In the genomic region with DNA sequence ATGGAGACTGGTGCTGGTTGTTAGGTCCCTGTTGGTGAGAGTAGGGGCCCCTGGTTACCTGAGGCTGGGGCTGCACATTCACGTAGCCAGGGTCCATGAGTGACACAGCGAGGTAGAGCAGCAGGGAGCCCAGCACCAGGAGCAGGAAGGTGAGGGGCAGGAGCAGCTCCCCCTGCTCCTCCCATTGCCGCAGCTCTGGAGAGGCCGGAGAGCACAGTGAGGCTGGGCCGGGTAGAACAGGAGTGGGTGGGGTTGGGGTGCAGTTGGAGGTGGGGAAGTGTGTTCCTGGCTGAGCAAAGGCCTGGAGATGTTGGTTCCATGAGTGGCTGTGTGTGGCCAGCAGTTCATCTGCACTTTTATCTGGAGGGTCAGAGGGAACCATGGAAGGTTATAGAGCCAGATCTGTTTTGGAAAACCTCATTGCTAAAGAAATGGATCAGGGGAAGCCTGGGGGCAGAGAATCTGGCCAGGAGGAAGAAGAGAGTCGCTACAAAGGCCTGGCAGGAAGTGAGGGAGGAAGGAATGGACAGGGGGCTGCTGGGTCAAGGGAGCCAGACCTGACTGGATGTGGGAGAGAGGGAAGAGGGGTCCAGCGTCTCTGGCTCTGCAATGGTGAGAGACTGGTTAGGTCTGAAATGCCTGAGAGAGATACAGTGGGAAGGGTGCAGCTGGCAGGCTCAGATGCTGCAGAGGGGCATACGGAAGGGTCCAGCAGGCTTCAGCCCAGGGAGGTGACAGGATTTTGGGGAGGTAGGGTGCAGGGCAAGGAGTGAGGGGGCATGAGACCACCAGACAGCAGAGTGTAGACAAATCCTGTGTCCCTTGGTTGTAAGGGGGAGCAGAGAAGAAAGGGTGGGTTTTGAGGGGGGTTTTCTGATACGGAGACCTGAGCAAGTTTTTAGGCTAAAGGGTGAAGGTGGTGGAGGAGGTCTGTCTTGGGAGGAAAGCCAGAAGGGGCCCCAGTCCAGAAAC, we compare ENCODE assay signal across 9 cellular contexts. TPM values are rescaled to one million over a fixed set of nuclear protein-coding genes. Genes with fewer than 3 reads are reported as not detected.
DNase-seq lines count a peak whose midpoint lies in the region; ATAC-seq, FAIRE-seq and TF ChIP-seq lines count a peak whose summit lies in the region.
"Had no signal": no experiment of that assay in that cellular context is flagged by ENCODE, and none has a peak within 500 bp of the region (broad histone marks: within the 10 kb centered on the region; RNA-seq: fewer than 3 reads in every experiment).

No MANE protein-coding gene starts in this region.

- TF ChIP-seq RAD21 in GM12878 (IDR thresholded peaks at IDR 0.05; ENCODE audit: insufficient read depth, low read depth, low read length) = no peak

- CTCF ChIA-PET in GM12878 (lab: Yijun Ruan, JAX) = no interaction called here

- peak overlapping the region; percentile 88 to 98 (median 93); a peak in 21 of 22 replicates for H3K4me2 ChIP-seq in BLaER1 treated with 17β-estradiol and CSF1 and Interleukin-3, amounts not matched to agents 10 nM and 100 nM
- peak overlapping the region; percentile 64 for H3K4me2 ChIP-seq in GM12878 (ENCODE audit: control insufficient read depth, insufficient read depth)

- peaks cover 22 to 46% (median 32%) of the 10 kb centered on the region in 11 experiments for H3K36me3 ChIP-seq in BLaER1 treated with 17β-estradiol and CSF1 and Interleukin-3, amounts not matched to agents 10 nM and 100 nM
- peaks cover 21% of the 10 kb centered on the region for H3K36me3 ChIP-seq in HUES64 (ENCODE audit: insufficient read depth, low read length)
- peaks cover 0 to 4% of the 10 kb centered on the region in 2 experiments; a peak in 2 of 4 replicates for H3K36me3 ChIP-seq in GM12878 (ENCODE audit: control insufficient read depth in 2 of 2, insufficient read depth in 2 of 2, low read length in 1 of 2)
- H3K36me3 ChIP-seq in BE2C = no peaks in the 10 kb centered on the region

- H3K4me3 ChIP-seq in BLaER1 treated with 17β-estradiol and CSF1 and Interleukin-3, amounts not matched to agents 10 nM and 100 nM = peak overlapping the region in 9 of 10 experiments; percentile 69 to 92 (median 78); a peak in 16 of 20 replicates
- peak overlapping the region; percentile 78 for H3K4me3 ChIP-seq in HUES64 (ENCODE audit: low read length)
- peak overlapping the region; percentile 100 for H3K4me3 ChIP-seq in GM12878
- H3K4me3 ChIP-seq in foreskin fibroblast (ENCODE audit: low read depth in 1 of 2, low read length in 2 of 2) = peak overlapping the region in 1 of 2 donors; percentile 72
- H3K4me3 ChIP-seq in BE2C (ENCODE audit: low read depth, low read length) = no peak overlapping the region

- no peak for TF ChIP-seq CTCF in GM12878 (IDR thresholded peaks at IDR 0.05 in 2 of 3, conservative IDR thresholded peaks at IDR 0.05 in 1 of 3; ENCODE audit: control insufficient read depth in 2 of 3, extremely low read depth in 1 of 3, insufficient read depth in 1 of 3, low read depth in 3 of 3, low read length in 3 of 3)
- no peak for TF ChIP-seq CTCF in natural killer cell (IDR thresholded peaks at IDR 0.05)
- TF ChIP-seq CTCF in foreskin fibroblast (IDR thresholded peaks at IDR 0.05; ENCODE audit: low read depth, low read length) = no peak
- no peak for TF ChIP-seq CTCF in BE2C (IDR thresholded peaks at IDR 0.05; ENCODE audit: low read depth, low read length)

- H3K4me3 Mint-ChIP-seq in natural killer cell = peak overlapping the region; percentile 74

- SMC1A ChIA-PET in GM12878 (lab: Charles Lee; ENCODE audit: uncharacterized antibody, unreplicated experiment) = no interaction called here

- H3K4me1 ChIP-seq in BLaER1 treated with 17β-estradiol and CSF1 and Interleukin-3, amounts not matched to agents 10 nM and 100 nM = peaks cover 21 to 75% (median 61%) of the 10 kb centered on the region in 10 experiments
- peaks cover 2% of the 10 kb centered on the region; the same call in 1 of the 2 replicates for H3K4me1 ChIP-seq in HUES64 (ENCODE audit: insufficient read depth, low read length)
- H3K4me1 ChIP-seq in GM12878 (ENCODE audit: control insufficient read depth, insufficient read depth, low read length) = peaks cover 5% of the 10 kb centered on the region
- H3K4me1 ChIP-seq in BE2C = no peaks in the 10 kb centered on the region

- H3K4me1 Mint-ChIP-seq in natural killer cell = peaks cover 26 to 35% of the 10 kb centered on the region in 2 donors

- H3K9me3 ChIP-seq in BLaER1 treated with 17β-estradiol and CSF1 and Interleukin-3, amounts not matched to agents 10 nM and 100 nM (replicated peaks in 1 of 11) = no peaks in the 10 kb centered on the region
- H3K9me3 ChIP-seq in HUES64 (ENCODE audit: insufficient read depth, low read depth, low read length) = no peaks in the 10 kb centered on the region
- no peaks in the 10 kb centered on the region for H3K9me3 ChIP-seq in GM12878 (replicated peaks; ENCODE audit: control insufficient read depth, insufficient read depth, low read length)
- no peaks in the 10 kb centered on the region for H3K9me3 ChIP-seq in BE2C

- no peaks in the 10 kb centered on the region for H3K36me3 Mint-ChIP-seq in natural killer cell

- POLR2A ChIA-PET in GM12878 (lab: Charles Lee) = interaction anchor here (0.5 to 1.4 kb wide), 4 partner anchors 15 to 160 kb away, joined by 3 to 5 read pairs (median 3); no protein-coding TSS in a partner anchor

- no peak for TF ChIP-seq EP300 in GM12878 (IDR thresholded peaks at IDR 0.05; ENCODE audit: borderline replicate concordance in 1 of 2, control insufficient read depth in 1 of 2, low read depth in 2 of 2, low read length in 2 of 2)

- no peak overlapping the region for H2AFZ ChIP-seq in GM12878 (ENCODE audit: control insufficient read depth, low read depth, low read length)

- TF ChIP-seq POLR2A in GM12878 (IDR thresholded peaks at IDR 0.05; ENCODE audit: low read depth, low read length) = peak; percentile 27

- RAD21 ChIA-PET in GM12878 (lab: Charles Lee; ENCODE audit: unreplicated experiment) = no interaction called here

- H3K27me3 Mint-ChIP-seq in natural killer cell (ENCODE audit: low read depth in 2 of 2) = no peaks in the 10 kb centered on the region

- BruUV-seq in GM12878 (replicated peaks; lab: Mats Ljungman, UMichigan) = no TSS peak

- intact Hi-C loops in GM12878 (cut with micrococcal nuclease; ENCODE audit: unreplicated experiment) = loop anchor here (5.0 kb wide), 1 partner anchor 225 kb away; a partner anchor contains a TSS
- intact Hi-C loops in natural killer cell (cut with micrococcal nuclease) = loop anchor here (5.0 kb wide), 1 partner anchor 50 kb away; a partner anchor contains a TSS

- no peaks in the 10 kb centered on the region for H3K27me3 ChIP-seq in BLaER1 treated with 17β-estradiol and CSF1 and Interleukin-3, amounts not matched to agents 10 nM and 100 nM
- no peaks in the 10 kb centered on the region for H3K27me3 ChIP-seq in HUES64 (ENCODE audit: insufficient read depth, low read length)
- no peaks in the 10 kb centered on the region for H3K27me3 ChIP-seq in GM12878 (replicated peaks in 1 of 2; ENCODE audit: control insufficient read depth in 2 of 2, insufficient read depth in 2 of 2, low read length in 1 of 2)
- no peaks in the 10 kb centered on the region for H3K27me3 ChIP-seq in BE2C

- WGBS in HUES64 = 81% methylated on average over 9 of the region's 9 CpGs
- WGBS in GM12878 (ENCODE audit: insufficient coverage, insufficient replicate concordance, low lambda C conversion rate, missing lambda C conversion rate) = 48% methylated on average over 9 of the region's 9 CpGs

- peak overlapping the region; percentile 74 to 89 (median 85); a peak in 15 of 22 replicates for H3K9ac ChIP-seq in BLaER1 treated with 17β-estradiol and CSF1 and Interleukin-3, amounts not matched to agents 10 nM and 100 nM
- H3K9ac ChIP-seq in HUES64 (ENCODE audit: low read depth, low read length) (peak overlapping the region; percentile 33; the same call in 1 of the 2 replicates), GM12878 (ENCODE audit: control insufficient read depth, insufficient read depth, low read length) (peak overlapping the region; percentile 76; the same call in 1 of the 2 replicates)

- ATAC-seq in GM12878 (no peak), natural killer cell (no peak), GM21381 (IDR thresholded peaks at IDR 0.05; ENCODE audit: unreplicated experiment) (no peak)

- DNase-seq in GM12878 (ENCODE audit: low read depth, low spot score) (no peak), natural killer cell (no peak), foreskin fibroblast (no peak), BE2C (no peak), COR-L47 (lab: John Stamatoyannopoulos, UW) (no peak)
- DNase-seq: GDM1 had no signal

- H3K79me2 ChIP-seq in GM12878 (ENCODE audit: control insufficient read depth, insufficient read depth, low read length) = peaks cover 20% of the 10 kb centered on the region

- H4K20me1 ChIP-seq in BLaER1 treated with 17β-estradiol and CSF1 and Interleukin-3, amounts not matched to agents 10 nM and 100 nM = no peaks in the 10 kb centered on the region; a peak in 2 of 22 replicates
- no peaks in the 10 kb centered on the region for H4K20me1 ChIP-seq in GM12878 (ENCODE audit: control insufficient read depth, insufficient read depth)

- in situ Hi-C loops in GM12878 (cut with MboI) = no loop called here

- FAIRE-seq in GM12878 (lab: Jason Lieb, UNC) = no peak

- peak overlapping the region; percentile 86 to 94 for H3K27ac Mint-ChIP-seq in natural killer cell

- H3K27ac ChIP-seq in BLaER1 treated with 17β-estradiol and CSF1 and Interleukin-3, amounts not matched to agents 10 nM and 100 nM = peak overlapping the region in 7 of 11 experiments; percentile 9 to 87 (median 23); a peak in 6 of 22 replicates
- no peak overlapping the region for H3K27ac ChIP-seq in HUES64 (ENCODE audit: low read depth, low read length)
- peak overlapping the region; percentile 34; the same call in 1 of the 2 replicates for H3K27ac ChIP-seq in GM12878 (ENCODE audit: control insufficient read depth, insufficient read depth)

- no peaks in the 10 kb centered on the region for H3K9me3 Mint-ChIP-seq in natural killer cell

RNA-seq across cellular contexts. Expression of a gene that starts 1.3 kb away (rescaled TPM):
- polyA plus RNA-seq in HUES64 (2013, experiment 1 of 2) = 30.5 TPM
- 30.2 TPM for polyA plus RNA-seq in HUES64 (2013, experiment 2 of 2)
- total RNA-seq in GM12878 (2013; cell fraction: nucleolus; rRNA removed) = 20.0 and 21.5 TPM in 2 replicates
- 99.0 and 112 TPM in 2 replicates for total RNA-seq in GM12878 (2014; rRNA removed)
- total RNA-seq in GM12878 (2014; rRNA removed; fragmentation: Illumina TruSeq; extraction: Trizol) = 20.5 and 24.8 TPM in 2 replicates
- 67.2 and 75.1 TPM in 2 replicates for total RNA-seq in GM12878 (2021)
- polyA plus RNA-seq in GM12878 (2011; ENCODE audit: low read depth) = 21.7 TPM
- polyA plus RNA-seq in GM12878 (2011; rRNA removed) = 8.3 and 23.7 TPM in 2 replicates
- polyA plus RNA-seq in GM12878 (2011; cell fraction: cytosol; rRNA removed) = 46.4 and 86.3 TPM in 2 replicates
- 60.3 and 66.9 TPM in 2 replicates for polyA plus RNA-seq in GM12878 (2011; cell fraction: nucleus; rRNA removed)
- polyA plus RNA-seq in GM12878 (2012) = 57.0 and 66.6 TPM in 2 replicates
- 1.5 and 13.9 TPM in 2 replicates for polyA plus RNA-seq in GM12878 (2014; fragmentation: Illumina TruSeq; extraction: Trizol)
- 1 to 10 TPM in 1 of 2 experiments, under 1 TPM in 1; 0.95 to 9.9 TPM for polyA plus RNA-seq in GM12878 (2014; fragmentation: Nextera tagmentation; extraction: Ambion mirVana)
- 106 and 139 TPM in 2 replicates for polyA plus RNA-seq in GM12878 (2014; rRNA removed)
- polyA plus RNA-seq in GM12878 (2016; fragmentation: Nextera tagmentation; extraction: Ambion mirVana) = 100 to 1,000 TPM; 129 to 146 TPM
- 16.3 and 32.5 TPM in 2 replicates for polyA minus RNA-seq in GM12878 (2011; rRNA and poly(A)+ RNA removed)
- polyA minus RNA-seq in GM12878 (2011; cell fraction: cytosol; rRNA and poly(A)+ RNA removed) = 23.1 and 28.5 TPM in 2 replicates
- 10.5 and 15.1 TPM in 2 replicates for polyA minus RNA-seq in GM12878 (2011; cell fraction: nucleus; rRNA and poly(A)+ RNA removed)
- 10 to 100 TPM; 26.1 to 37.1 (median 28.6) TPM for total RNA-seq in natural killer cell
- 13.5 TPM for polyA plus RNA-seq in BE2C (2012; ENCODE audit: insufficient read depth, insufficient read length, low read depth)

RNA-seq across cellular contexts. Expression of a gene that starts 20.4 kb away (rescaled TPM):
- polyA plus RNA-seq in HUES64 (2013, experiment 1 of 2) = 8.8 TPM
- 10.6 TPM for polyA plus RNA-seq in HUES64 (2013, experiment 2 of 2)
- total RNA-seq in GM12878 (2013; cell fraction: nucleolus; rRNA removed) = 5.1 and 5.5 TPM in 2 replicates
- total RNA-seq in GM12878 (2014; rRNA removed) (5.1 and 6.3 TPM in 2 replicates), GM12878 (2014; rRNA removed; fragmentation: Illumina TruSeq; extraction: Trizol) (3.3 and 3.9 TPM in 2 replicates), GM12878 (2021) (7.6 and 8.2 TPM in 2 replicates), natural killer cell (1 to 10 TPM; 3.6 to 4.5 (median 3.9) TPM)
- 3.1 TPM for polyA plus RNA-seq in GM12878 (2011; ENCODE audit: low read depth)
- polyA plus RNA-seq in GM12878 (2011; rRNA removed) (2.5 and 3.6 TPM in 2 replicates), GM12878 (2014; fragmentation: Illumina TruSeq; extraction: Trizol) (2.1 and 3.1 TPM in 2 replicates), GM12878 (2014; fragmentation: Nextera tagmentation; extraction: Ambion mirVana) (under 1 TPM; 0.35 to 0.47 TPM), GM12878 (2014; rRNA removed) (11.0 and 11.7 TPM in 2 replicates), GM12878 (2016; fragmentation: Nextera tagmentation; extraction: Ambion mirVana) (1 to 10 TPM; 1.5 to 2.1 TPM)
- polyA plus RNA-seq in GM12878 (2011; cell fraction: cytosol; rRNA removed) = 3.7 and 4.3 TPM in 2 replicates
- 19.1 and 20.3 TPM in 2 replicates for polyA plus RNA-seq in GM12878 (2011; cell fraction: nucleus; rRNA removed)
- polyA plus RNA-seq in GM12878 (2012) = 4.5 and 5.8 TPM in 2 replicates
- polyA minus RNA-seq in GM12878 (2011; rRNA and poly(A)+ RNA removed) = 0.88 and 2.7 TPM in 2 replicates
- 1.3 and 2.6 TPM in 2 replicates for polyA minus RNA-seq in GM12878 (2011; cell fraction: cytosol; rRNA and poly(A)+ RNA removed)
- polyA minus RNA-seq in GM12878 (2011; cell fraction: nucleus; rRNA and poly(A)+ RNA removed) = 1.9 and 3.0 TPM in 2 replicates
- 8.3 TPM for polyA plus RNA-seq in BE2C (2012; ENCODE audit: insufficient read depth, insufficient read length, low read depth)

RNA-seq across cellular contexts. Expression of a gene that starts 33.6 kb away (rescaled TPM):
- polyA plus RNA-seq in HUES64 (2013, experiment 1 of 2) = 1,037 TPM
- polyA plus RNA-seq in HUES64 (2013, experiment 2 of 2) = 1,056 TPM
- total RNA-seq in GM12878 (2013; cell fraction: nucleolus; rRNA removed) = 113 and 116 TPM in 2 replicates
- 345 and 493 TPM in 2 replicates for total RNA-seq in GM12878 (2014; rRNA removed)
- total RNA-seq in GM12878 (2014; rRNA removed; fragmentation: Illumina TruSeq; extraction: Trizol) = 676 and 706 TPM in 2 replicates
- 503 and 533 TPM in 2 replicates for total RNA-seq in GM12878 (2021)
- polyA plus RNA-seq in GM12878 (2011; ENCODE audit: low read depth) = 200 TPM
- polyA plus RNA-seq in GM12878 (2011; rRNA removed) = 305 and 466 TPM in 2 replicates
- polyA plus RNA-seq in GM12878 (2011; cell fraction: cytosol; rRNA removed) = 97.5 and 103 TPM in 2 replicates
- 103 and 128 TPM in 2 replicates for polyA plus RNA-seq in GM12878 (2011; cell fraction: nucleus; rRNA removed)
- polyA plus RNA-seq in GM12878 (2012) = 315 and 365 TPM in 2 replicates
- 597 and 873 TPM in 2 replicates for polyA plus RNA-seq in GM12878 (2014; fragmentation: Illumina TruSeq; extraction: Trizol)
- polyA plus RNA-seq in GM12878 (2014; fragmentation: Nextera tagmentation; extraction: Ambion mirVana) = 100 to 1,000 TPM; 314 to 450 TPM
- polyA plus RNA-seq in GM12878 (2014; rRNA removed) = 274 and 284 TPM in 2 replicates
- 100 to 1,000 TPM; 440 to 466 TPM for polyA plus RNA-seq in GM12878 (2016; fragmentation: Nextera tagmentation; extraction: Ambion mirVana)
- polyA minus RNA-seq in GM12878 (2011; rRNA and poly(A)+ RNA removed) = 143 and 207 TPM in 2 replicates
- 162 and 163 TPM in 2 replicates for polyA minus RNA-seq in GM12878 (2011; cell fraction: cytosol; rRNA and poly(A)+ RNA removed)
- polyA minus RNA-seq in GM12878 (2011; cell fraction: nucleus; rRNA and poly(A)+ RNA removed) = 58.5 and 94.0 TPM in 2 replicates
- 100 to 1,000 TPM; 331 to 341 (median 334) TPM for total RNA-seq in natural killer cell
- 442 TPM for polyA plus RNA-seq in BE2C (2012; ENCODE audit: insufficient read depth, insufficient read length, low read depth)

RNA-seq across cellular contexts. Expression of a gene that starts 49.1 kb away (rescaled TPM):
- 11.3 TPM for polyA plus RNA-seq in HUES64 (2013, experiment 1 of 2)
- 13.4 TPM for polyA plus RNA-seq in HUES64 (2013, experiment 2 of 2)
- 15.8 and 23.2 TPM in 2 replicates for total RNA-seq in GM12878 (2013; cell fraction: nucleolus; rRNA removed)
- total RNA-seq in GM12878 (2014; rRNA removed) (8.9 and 11.2 TPM in 2 replicates), GM12878 (2014; rRNA removed; fragmentation: Illumina TruSeq; extraction: Trizol) (3.6 and 3.8 TPM in 2 replicates), GM12878 (2021) (14.0 and 14.7 TPM in 2 replicates), natural killer cell (10 to 100 TPM; 35.0 to 37.4 (median 35.2) TPM)
- 5.7 TPM for polyA plus RNA-seq in GM12878 (2011; ENCODE audit: low read depth)
- polyA plus RNA-seq in GM12878 (2011; rRNA removed) (6.7 and 16.9 TPM in 2 replicates), GM12878 (2014; fragmentation: Illumina TruSeq; extraction: Trizol) (2.2 and 5.8 TPM in 2 replicates), GM12878 (2014; fragmentation: Nextera tagmentation; extraction: Ambion mirVana) (under 1 TPM; 0.32 to 0.47 TPM), GM12878 (2014; rRNA removed) (14.5 and 14.7 TPM in 2 replicates), GM12878 (2016; fragmentation: Nextera tagmentation; extraction: Ambion mirVana) (1 to 10 TPM; 7.4 to 8.4 TPM)
- 23.0 and 24.0 TPM in 2 replicates for polyA plus RNA-seq in GM12878 (2011; cell fraction: cytosol; rRNA removed)
- 40.8 and 44.1 TPM in 2 replicates for polyA plus RNA-seq in GM12878 (2011; cell fraction: nucleus; rRNA removed)
- 12.3 and 13.8 TPM in 2 replicates for polyA plus RNA-seq in GM12878 (2012)
- 11.0 and 19.2 TPM in 2 replicates for polyA minus RNA-seq in GM12878 (2011; rRNA and poly(A)+ RNA removed)
- polyA minus RNA-seq in GM12878 (2011; cell fraction: cytosol; rRNA and poly(A)+ RNA removed) = 8.7 and 10.1 TPM in 2 replicates
- 7.0 and 11.6 TPM in 2 replicates for polyA minus RNA-seq in GM12878 (2011; cell fraction: nucleus; rRNA and poly(A)+ RNA removed)
- 24.4 TPM for polyA plus RNA-seq in BE2C (2012; ENCODE audit: insufficient read depth, insufficient read length, low read depth)

Comparison
In these comparisons a context has a peak if more than half of its experiments do, and no peak if none do; other contexts are left out.
1. H3K9ac ChIP-seq: peak in every context shown above with its lines; median percentile 85 in BLaER1 treated with 17β-estradiol and CSF1 and Interleukin-3, amounts not matched to agents 10 nM and 100 nM; 76 in GM12878; 33 in HUES64.